1 cellular context compared by ENCODE assay signal in the genomic region with DNA sequence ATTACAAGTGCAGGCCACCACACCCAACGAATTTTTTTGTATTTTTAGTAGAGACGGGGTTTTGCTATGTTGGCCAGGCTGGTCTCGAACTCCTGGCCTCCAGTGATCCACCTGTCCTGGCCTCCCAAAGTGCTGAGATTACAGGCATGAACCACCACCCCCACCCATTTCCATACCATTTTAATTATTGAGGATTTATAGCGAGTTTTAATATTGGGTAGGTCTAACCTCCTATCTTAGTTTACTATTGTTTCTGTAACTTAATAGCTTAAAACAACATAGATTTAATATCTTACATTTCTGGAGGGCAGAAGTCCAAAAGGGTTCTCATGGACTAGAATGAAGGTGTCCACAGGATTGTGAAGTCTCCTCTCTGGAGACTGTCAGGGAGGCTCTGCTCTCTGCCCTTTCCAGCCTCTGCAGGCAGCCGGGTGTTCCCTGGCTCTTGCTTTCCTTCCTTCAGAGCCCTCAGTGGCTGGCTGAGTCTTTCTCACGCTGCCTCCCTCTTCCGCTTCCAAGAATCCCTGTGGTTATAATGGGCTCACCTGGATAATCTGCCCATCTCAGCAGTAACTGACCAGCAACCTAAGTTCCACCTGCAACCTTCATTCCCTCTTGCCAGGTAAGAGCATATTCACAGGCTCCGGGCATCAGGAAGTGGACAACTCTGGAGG.
TF ChIP-seq lines count a peak whose summit lies in the region.

No MANE protein-coding gene starts in this region.

TF ChIP-seq in HCT116, 20 proteins besides CTCF, POLR2A, EP300 and RAD21 (continued from another document):
- TF ChIP-seq, protein P1, sequence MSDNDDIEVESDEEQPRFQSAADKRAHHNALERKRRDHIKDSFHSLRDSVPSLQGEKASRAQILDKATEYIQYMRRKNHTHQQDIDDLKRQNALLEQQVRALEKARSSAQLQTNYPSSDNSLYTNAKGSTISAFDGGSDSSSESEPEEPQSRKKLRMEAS (IDR thresholded peaks at IDR 0.05): no peak
- no peak for TF ChIP-seq SP1 (IDR thresholded peaks at IDR 0.05; ENCODE audit: low read depth)
- no peak for TF ChIP-seq EZH2 (IDR thresholded peaks at IDR 0.05)
- TF ChIP-seq ZNF274 (IDR thresholded peaks at IDR 0.05; ENCODE audit: low read depth, low read length): no peak
- TF ChIP-seq, protein P2, sequence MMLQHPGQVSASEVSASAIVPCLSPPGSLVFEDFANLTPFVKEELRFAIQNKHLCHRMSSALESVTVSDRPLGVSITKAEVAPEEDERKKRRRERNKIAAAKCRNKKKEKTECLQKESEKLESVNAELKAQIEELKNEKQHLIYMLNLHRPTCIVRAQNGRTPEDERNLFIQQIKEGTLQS (IDR thresholded peaks at IDR 0.05): no peak
- no peak for TF ChIP-seq ZFX (IDR thresholded peaks at IDR 0.05)
- TF ChIP-seq SRF (IDR thresholded peaks at IDR 0.05; ENCODE audit: low read depth): no peak
- no peak for TF ChIP-seq CBX3 (IDR thresholded peaks at IDR 0.05; ENCODE audit: low read depth)
- no peak for TF ChIP-seq ELF1 (IDR thresholded peaks at IDR 0.05; ENCODE audit: borderline replicate concordance, low read depth)
